11 cellular contexts compared by ENCODE assay signal in the genomic region with DNA sequence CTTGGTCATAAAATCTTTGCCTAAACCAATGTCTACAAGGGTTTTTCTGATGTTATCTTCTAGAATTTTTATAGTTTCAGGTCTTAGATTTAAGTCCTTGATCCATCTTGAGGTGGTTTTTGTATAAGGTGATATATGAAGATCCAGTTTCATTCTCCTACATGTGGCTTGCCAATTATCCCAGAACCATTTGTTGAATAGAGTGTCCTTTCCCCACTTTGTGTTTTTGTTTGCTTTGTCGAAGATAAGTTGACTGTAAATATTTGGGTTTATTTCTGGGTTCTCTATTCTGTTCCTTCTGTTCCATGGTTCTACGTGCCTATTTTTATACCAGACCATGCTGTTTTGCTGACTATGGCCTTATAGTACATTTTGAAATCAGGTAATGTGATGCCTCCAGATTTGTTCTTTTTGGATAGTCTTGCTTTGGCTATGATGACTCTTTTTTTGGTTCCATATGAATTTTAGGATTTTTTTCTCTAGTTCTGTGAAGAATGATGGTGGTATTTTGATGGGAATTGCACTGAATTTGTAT. TPM values are rescaled to one million over a fixed set of nuclear protein-coding genes. Genes with fewer than 3 reads are reported as not detected.
"Had no signal": no experiment of that assay in that cellular context is flagged by ENCODE, and none has a peak within 500 bp of the region (broad histone marks: within the 10 kb centered on the region; RNA-seq: fewer than 3 reads in every experiment).

No MANE protein-coding gene starts in this region.

RNA-seq across cellular contexts. Expression of a gene that starts 7.0 kb away (rescaled TPM):
- total RNA-seq: activated CD4-positive, alpha-beta memory T cell treated with anti-CD3 and anti-CD28 coated beads, Interleukin-2, amount 10 ng/mL, durations not matched to agents 7 days and 5 days; activated CD4-positive, alpha-beta T cell treated with anti-CD3 and anti-CD28 coated beads for 36 hours; activated CD4-positive, alpha-beta T cell treated with anti-CD3 and anti-CD28 coated beads, Interleukin-2, amount 10 ng/mL, durations not matched to agents 7 days and 5 days; activated CD8-positive, alpha-beta T cell treated with anti-CD3 and anti-CD28 coated beads, Interleukin-2, amount 10 ng/mL, durations not matched to agents 7 days and 5 days; activated naive CD8-positive, alpha-beta T cell treated with anti-CD3 and anti-CD28 coated beads, Interleukin-2, amount 10 ng/mL, durations not matched to agents 7 days and 5 days; ascending aorta; bronchial epithelial cell; cardiac muscle cell; chondrocyte; T-helper 17 cell; T-helper 2 cell treated with Interferon-gamma antibody and Interleukin-4, amounts not matched to agents 100 ng/mL and 5 ng/mL, for 36 hours had no signal
